ENCODE assay signal across 17 cellular contexts in the genomic region with DNA sequence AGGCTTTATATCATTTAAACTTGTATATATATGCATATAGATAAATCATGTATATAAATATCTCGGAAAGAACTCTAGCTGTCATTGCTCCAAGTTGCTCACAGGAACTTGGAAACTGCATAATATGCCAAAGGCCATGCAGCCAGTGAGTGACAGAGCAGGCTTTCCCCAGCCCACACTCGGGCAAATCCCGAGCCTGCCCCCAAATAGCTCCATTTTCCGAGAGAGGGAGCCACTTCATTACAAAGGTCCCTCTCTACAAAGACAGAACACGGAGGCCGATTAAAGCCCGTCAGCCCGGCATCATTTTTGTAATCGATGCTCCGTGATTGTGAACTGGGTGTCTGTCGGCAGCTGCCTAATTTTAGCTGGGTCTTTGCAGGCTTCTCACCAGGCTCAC.
DNase-seq lines count a peak whose midpoint lies in the region; ATAC-seq, FAIRE-seq and TF ChIP-seq lines count a peak whose summit lies in the region.
"Had no signal": no experiment of that assay in that cellular context is flagged by ENCODE, and none has a peak within 500 bp of the region (broad histone marks: within the 10 kb centered on the region; RNA-seq: fewer than 3 reads in every experiment).

No MANE protein-coding gene starts in this region.

- no peak overlapping the region for H4K5ac ChIP-seq in H1 (ENCODE audit: insufficient read length, low read depth, low read length)

- TF ChIP-seq EP300 in H1 (IDR thresholded peaks at IDR 0.05; ENCODE audit: borderline replicate concordance in 1 of 2, low read depth in 2 of 2, low read length in 2 of 2), result no peak

- WGBS in H1 (ENCODE audit: extremely low coverage in 1 of 2, insufficient coverage in 1 of 2, insufficient read length in 1 of 2, insufficient replicate concordance in 2 of 2, low coverage in 1 of 2, low lambda C conversion rate in 2 of 2, missing lambda C conversion rate in 1 of 2), 2 experiments, result 73% methylated on average over 11 of the region's 11 CpGs; no CpG with 5 or more reads in 1 of the 2 experiments

- H3K9ac ChIP-seq in H1 (replicated peaks in 1 of 4; ENCODE audit: extremely low read depth in 1 of 4, low read depth in 3 of 4, low read length in 3 of 4), result no peak overlapping the region
- H3K9ac ChIP-seq in skeletal muscle tissue (ENCODE audit: low read depth in 1 of 3, low read length in 3 of 3), result peak overlapping the region in 2 of 3 donors; percentile 57 to 62
- H3K9ac ChIP-seq: BLaER1, SK-N-SH had no signal

- no peak overlapping the region for H2AK5ac ChIP-seq in H1 (ENCODE audit: low read depth, low read length)

- H2BK5ac ChIP-seq in H1 (ENCODE audit: low read depth, low read length), result no peak overlapping the region

- H2BK12ac ChIP-seq in H1 (ENCODE audit: low read depth, low read length), result no peak overlapping the region

- H3K36me3 ChIP-seq in H1 (ENCODE audit: control insufficient read depth in 2 of 4, insufficient read depth in 4 of 4, low read length in 3 of 4), result no peaks in the 10 kb centered on the region
- no peaks in the 10 kb centered on the region for H3K36me3 ChIP-seq in skeletal muscle tissue (ENCODE audit: control insufficient read depth in 3 of 3, insufficient read depth in 3 of 3, low read length in 3 of 3)
- H3K36me3 ChIP-seq: BLaER1 had no signal

- no peak overlapping the region for H3K4me3 Mint-ChIP-seq in activated CD8-positive, alpha-beta T cell treated with anti-CD3 and anti-CD28 coated beads, Interleukin-2, amount 10 ng/mL, durations not matched to agents 7 days and 5 days
- H3K4me3 Mint-ChIP-seq: CD8-positive, alpha-beta memory T cell had no signal

- no peak overlapping the region for H2BK120ac ChIP-seq in H1 (replicated peaks; ENCODE audit: low read depth, low read length)

- CTCF ChIA-PET in H1 (lab: Charles Lee; ENCODE audit: partially characterized antibody), result interaction anchor here (0.7 to 4.4 kb wide), 18 partner anchors 10 to 200 kb away, joined by 3 to 18 read pairs (median 4); no protein-coding TSS in a partner anchor
- CTCF ChIA-PET in activated CD8-positive, alpha-beta T cell treated with anti-CD3 and anti-CD28 coated beads, Interleukin-2, amount 10 ng/mL, durations not matched to agents 7 days and 5 days (lab: Charles Lee), result no interaction called here

- no peaks in the 10 kb centered on the region for H3K79me1 ChIP-seq in H1 (ENCODE audit: low read depth, low read length)

- peak; percentile 37 for DNase-seq in DMS79 (lab: John Stamatoyannopoulos, UW)
- no peak for DNase-seq in DMS79 treated with DMSO at 0.1 percent for 48 hours (lab: John Stamatoyannopoulos, UW)
- no peak for DNase-seq in H1 (ENCODE audit: low read depth in 1 of 2, low spot score in 2 of 2)
- DNase-seq in left ventricle myocardium superior, result no peak
- DNase-seq in activated CD8-positive, alpha-beta T cell treated with anti-CD3 and anti-CD28 coated beads, Interleukin-2, amount 10 ng/mL, durations not matched to agents 7 days and 5 days, result no peak
- no peak for DNase-seq in HCEC 1CT
- DNase-seq in activated effector memory CD4-positive, alpha-beta T cell treated with Interleukin-2 at 50 U/mL for 16 hours, result no peak
- DNase-seq: 8988T; CD8-positive, alpha-beta memory T cell; KG1; NCI-H1048; NCI-H1930; SK-N-SH had no signal

- no peaks in the 10 kb centered on the region for H3K9me3 Mint-ChIP-seq in activated CD8-positive, alpha-beta T cell treated with anti-CD3 and anti-CD28 coated beads, Interleukin-2, amount 10 ng/mL, durations not matched to agents 7 days and 5 days (ENCODE audit: insufficient read depth)
- H3K9me3 Mint-ChIP-seq: CD8-positive, alpha-beta memory T cell had no signal

- no peak overlapping the region for H2BK15ac ChIP-seq in H1 (ENCODE audit: low read length)

- H4K91ac ChIP-seq in H1 (replicated peaks; ENCODE audit: insufficient read length, low read length), result no peak overlapping the region

- H3K36me3 Mint-ChIP-seq in activated CD8-positive, alpha-beta T cell treated with anti-CD3 and anti-CD28 coated beads, Interleukin-2, amount 10 ng/mL, durations not matched to agents 7 days and 5 days (ENCODE audit: low read depth), result no peaks in the 10 kb centered on the region
- H3K36me3 Mint-ChIP-seq: CD8-positive, alpha-beta memory T cell had no signal

- H3K27me3 Mint-ChIP-seq in activated CD8-positive, alpha-beta T cell treated with anti-CD3 and anti-CD28 coated beads, Interleukin-2, amount 10 ng/mL, durations not matched to agents 7 days and 5 days (ENCODE audit: low read depth), result peaks cover 6% of the 10 kb centered on the region

- intact Hi-C loops in left ventricle myocardium superior (cut with micrococcal nuclease), result no loop called here

- H4K8ac ChIP-seq in H1 (ENCODE audit: extremely low read depth, insufficient read depth, low read length), result no peak overlapping the region

- TF ChIP-seq POLR2A in H1 (IDR thresholded peaks at IDR 0.05; ENCODE audit: control extremely low read depth in 1 of 2, low read depth in 2 of 2, low read length in 2 of 2), result no peak

- H3K14ac ChIP-seq in H1 (ENCODE audit: insufficient read length), result no peak overlapping the region

- peak; percentile 13 for FAIRE-seq in H1 (lab: Jason Lieb, UNC)
- FAIRE-seq: GM12878, GM18507 had no signal

- ATAC-seq in left ventricle myocardium superior, result peak; percentile 71
- no peak for ATAC-seq in activated CD8-positive, alpha-beta T cell treated with anti-CD3 and anti-CD28 coated beads, Interleukin-2, amount 10 ng/mL, durations not matched to agents 7 days and 5 days
- ATAC-seq: GM12878 had no signal

- H3K4me1 ChIP-seq in H1 (replicated peaks in 1 of 4; ENCODE audit: control insufficient read depth in 3 of 4, insufficient read depth in 4 of 4, low read length in 3 of 4) (peaks cover 3 to 19% (median 6%) of the 10 kb centered on the region in 4 experiments; a peak in 6 of 7 replicates), skeletal muscle tissue (ENCODE audit: control insufficient read depth in 3 of 3, insufficient read depth in 3 of 3, low read length in 3 of 3) (peaks cover 12 to 20% (median 19%) of the 10 kb centered on the region in 3 donors)

- no peak overlapping the region for H2BK20ac ChIP-seq in H1 (ENCODE audit: low read length)

- no peak overlapping the region for H3K4me3 ChIP-seq in H1 (ENCODE audit: extremely low read depth in 1 of 4, insufficient read depth in 2 of 4, low read depth in 3 of 4, low read length in 4 of 4)
- peak overlapping the region in 2 of 3 donors; percentile 56 to 65 for H3K4me3 ChIP-seq in skeletal muscle tissue (ENCODE audit: low read length in 3 of 3)
- H3K4me3 ChIP-seq: BLaER1, GM12878 had no signal

- H3K9me3 ChIP-seq in H1 (ENCODE audit: insufficient read depth in 2 of 2, low read depth in 1 of 2, low read length in 1 of 2) (no peaks in the 10 kb centered on the region), skeletal muscle tissue (ENCODE audit: control insufficient read depth in 3 of 3, low read length in 3 of 3) (no peaks in the 10 kb centered on the region)
- H3K9me3 ChIP-seq: BLaER1, SK-N-SH had no signal

- POLR2A ChIA-PET in H1 (lab: Charles Lee; ENCODE audit: partially characterized antibody), result no interaction called here
- POLR2A ChIA-PET in activated CD8-positive, alpha-beta T cell treated with anti-CD3 and anti-CD28 coated beads, Interleukin-2, amount 10 ng/mL, durations not matched to agents 7 days and 5 days (lab: Charles Lee), result no interaction called here

- peak in 1 of 3 experiments; percentile 24; a peak in 1 of 4 replicates for TF ChIP-seq CTCF in H1 (IDR thresholded peaks at IDR 0.05; ENCODE audit: control extremely low read depth in 1 of 3, insufficient read depth in 1 of 3, low read depth in 1 of 3, low read length in 3 of 3)

- H3K56ac ChIP-seq in H1 (replicated peaks; ENCODE audit: insufficient read length, low read depth, low read length), result no peak overlapping the region

- H3K27ac Mint-ChIP-seq in activated CD8-positive, alpha-beta T cell treated with anti-CD3 and anti-CD28 coated beads, Interleukin-2, amount 10 ng/mL, durations not matched to agents 7 days and 5 days, result no peak overlapping the region
- H3K27ac Mint-ChIP-seq: CD8-positive, alpha-beta memory T cell had no signal

- H3K4ac ChIP-seq in H1 (replicated peaks; ENCODE audit: insufficient read length, low read depth, low read length), result no peak overlapping the region

- no peak overlapping the region for H3K23ac ChIP-seq in H1 (ENCODE audit: insufficient read length)

- no peaks in the 10 kb centered on the region for H3K27me3 ChIP-seq in H1 (replicated peaks in 1 of 4; ENCODE audit: control insufficient read depth in 3 of 4, extremely low read depth in 1 of 4, insufficient read depth in 3 of 4, low read length in 3 of 4)
- H3K27me3 ChIP-seq in skeletal muscle tissue (ENCODE audit: control insufficient read depth in 3 of 3, insufficient read depth in 3 of 3, low read length in 3 of 3), result peaks cover 5 to 21% (median 10%) of the 10 kb centered on the region in 3 donors
- H3K27me3 ChIP-seq: BLaER1 had no signal

- H4K20me1 ChIP-seq in H1 (replicated peaks in 1 of 2; ENCODE audit: control insufficient read depth in 1 of 2, insufficient read depth in 2 of 2, low read length in 2 of 2), result no peaks in the 10 kb centered on the region
- H4K20me1 ChIP-seq: BLaER1 had no signal

- no peak overlapping the region for H2AFZ ChIP-seq in H1 (ENCODE audit: low read length)

- no peaks in the 10 kb centered on the region for H3K4me1 Mint-ChIP-seq in activated CD8-positive, alpha-beta T cell treated with anti-CD3 and anti-CD28 coated beads, Interleukin-2, amount 10 ng/mL, durations not matched to agents 7 days and 5 days (ENCODE audit: low read depth)
- H3K4me1 Mint-ChIP-seq: CD8-positive, alpha-beta memory T cell had no signal

- peak; percentile 39 to 51; a peak in 2 of 4 replicates for TF ChIP-seq RAD21 in H1 (IDR thresholded peaks at IDR 0.05 in 1 of 2, conservative IDR thresholded peaks at IDR 0.05 in 1 of 2; ENCODE audit: low read depth in 2 of 2, low read length in 2 of 2)

- no peaks in the 10 kb centered on the region for H3K79me2 ChIP-seq in H1 (ENCODE audit: control insufficient read depth in 1 of 2, insufficient read depth in 2 of 2, low read length in 2 of 2)

- no peak overlapping the region for H3K18ac ChIP-seq in H1 (ENCODE audit: extremely low read depth, low read length)

- no peak overlapping the region for H3K4me2 ChIP-seq in H1 (ENCODE audit: insufficient read depth in 1 of 2, low read depth in 2 of 2, low read length in 2 of 2)
- H3K4me2 ChIP-seq: BLaER1, SK-N-SH had no signal

- H3K27ac ChIP-seq in H1 (ENCODE audit: low read depth, low read length) (no peak overlapping the region), skeletal muscle tissue (ENCODE audit: low read depth, low read length) (peak overlapping the region; percentile 81)
- H3K27ac ChIP-seq: BLaER1 had no signal

- no peaks in the 10 kb centered on the region for H3K23me2 ChIP-seq in H1 (ENCODE audit: low read depth, low read length)

TF ChIP-seq in H1, 55 proteins besides CTCF, POLR2A, EP300 and RAD21:
- TF ChIP-seq POLR2AphosphoS5 (IDR thresholded peaks at IDR 0.05; ENCODE audit: low read depth, low read length) (no peak), RFX5 (IDR thresholded peaks at IDR 0.05; ENCODE audit: borderline replicate concordance, low read depth, low read length) (no peak)

Comparison
In these comparisons a context has a peak if more than half of its experiments do, and no peak if none do; other contexts are left out.
1. H3K4me3 ChIP-seq: peak in skeletal muscle tissue (2 of 3); none in H1 (0 of 4).
2. H3K9ac ChIP-seq: peak in skeletal muscle tissue (2 of 3); none in H1 (0 of 4).